8 cellular contexts compared by ENCODE assay signal in the genomic region with DNA sequence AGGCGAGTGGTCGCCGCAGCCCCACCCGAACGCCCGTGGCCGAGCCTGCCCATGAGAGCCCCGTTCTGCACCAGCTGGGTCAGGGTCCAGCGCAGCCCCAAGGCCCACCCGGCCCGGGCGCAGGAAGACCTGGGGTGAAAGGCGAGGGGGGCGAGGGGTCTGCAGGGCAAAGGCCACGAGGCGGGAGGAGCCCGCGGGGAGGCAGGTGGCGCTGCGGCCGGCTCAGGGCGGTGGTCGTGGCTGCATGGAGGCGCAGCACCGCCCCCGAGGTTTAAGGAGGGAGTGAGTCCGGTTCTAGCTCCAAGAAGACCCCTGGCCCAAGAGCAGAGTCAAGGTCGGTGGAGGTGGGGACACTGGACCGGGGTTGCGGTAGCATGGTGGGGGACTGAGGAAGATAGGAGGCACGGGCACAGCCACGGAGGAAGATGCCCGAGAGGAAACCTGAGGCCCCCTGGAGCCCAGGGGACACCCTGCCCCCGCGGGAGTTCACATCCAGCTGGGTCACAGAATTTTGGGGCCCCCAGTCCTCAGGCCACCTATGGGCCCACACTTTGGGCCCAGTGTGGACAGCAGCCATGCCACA. TPM values are rescaled to one million over a fixed set of nuclear protein-coding genes. Genes with fewer than 3 reads are reported as not detected.
DNase-seq lines count a peak whose midpoint lies in the region; ATAC-seq and TF ChIP-seq lines count a peak whose summit lies in the region.

No MANE protein-coding gene starts in this region.

- H3K4me3 ChIP-seq in gastroesophageal sphincter (peak overlapping the region; percentile 25 to 74), skeletal muscle satellite cell (ENCODE audit: low read length) (peak overlapping the region; percentile 93)

- peak overlapping the region in 3 of 4 donors; percentile 82 to 83 (median 82) for H3K27ac ChIP-seq in gastroesophageal sphincter

- peaks cover 6 to 23% (median 21%) of the 10 kb centered on the region in 3 donors for H3K4me1 Mint-ChIP-seq in T-cell

- peak; percentile 7 for ATAC-seq in GM18909 (IDR thresholded peaks at IDR 0.05; ENCODE audit: poor library complexity, unreplicated experiment)
- peak; percentile 15 to 29 (median 26) for ATAC-seq in T-cell (replicated peaks in 1 of 4)
- ATAC-seq in gastroesophageal sphincter = no peak
- ATAC-seq in HG03108 (IDR thresholded peaks at IDR 0.05; ENCODE audit: unreplicated experiment) = no peak
- no peak for ATAC-seq in HG03565 (IDR thresholded peaks at IDR 0.05; ENCODE audit: unreplicated experiment)

- no peaks in the 10 kb centered on the region for H3K9me3 Mint-ChIP-seq in T-cell

- peak overlapping the region; percentile 95 for H3K9ac ChIP-seq in skeletal muscle satellite cell (ENCODE audit: low read depth, low read length)

- TF ChIP-seq EP300 in gastroesophageal sphincter (IDR thresholded peaks at IDR 0.05) = no peak

- TF ChIP-seq POLR2A in gastroesophageal sphincter (IDR thresholded peaks at IDR 0.05) = no peak

- peak overlapping the region; percentile 100 for H3K4me2 ChIP-seq in skeletal muscle satellite cell (ENCODE audit: low read length)

- TF ChIP-seq CTCF in gastroesophageal sphincter (IDR thresholded peaks at IDR 0.05) = no peak

- H3K9me3 ChIP-seq in gastroesophageal sphincter = no peaks in the 10 kb centered on the region
- no peaks in the 10 kb centered on the region for H3K9me3 ChIP-seq in skeletal muscle satellite cell (replicated peaks; ENCODE audit: low read length)

- no peaks in the 10 kb centered on the region for H3K27me3 Mint-ChIP-seq in T-cell

- POLR2A ChIA-PET in T-cell (lab: Charles Lee) = no interaction called here

- 0% methylated on average over 1 of the region's 35 CpGs; no CpG with 5 or more reads in 1 of the 2 donors for WGBS in gastroesophageal sphincter (ENCODE audit: low coverage in 1 of 2), 2 donors

- H3K4me3 Mint-ChIP-seq in T-cell = peak overlapping the region; percentile 47 to 71 (median 55)

- H3K27ac Mint-ChIP-seq in T-cell = peak overlapping the region; percentile 31 to 74

- H3K27me3 ChIP-seq in gastroesophageal sphincter (no peaks in the 10 kb centered on the region), skeletal muscle satellite cell (ENCODE audit: control insufficient read depth, insufficient read depth, low read length) (no peaks in the 10 kb centered on the region)

- H3K36me3 Mint-ChIP-seq in T-cell = peaks cover 7% of the 10 kb centered on the region

- DNase-seq in T-cell = no peak
- DNase-seq in activated gamma-delta T cell treated with Interleukin-2 at 50 U/mL for 16 hours = no peak
- no peak for DNase-seq in EL

- H3K36me3 ChIP-seq in gastroesophageal sphincter (peaks cover 0 to 24% of the 10 kb centered on the region in 2 donors), skeletal muscle satellite cell (ENCODE audit: insufficient read depth, low read length) (peaks cover 27% of the 10 kb centered on the region)

- CTCF ChIA-PET in T-cell (lab: Charles Lee) = interaction anchor here in 1 of 2 donors (1.1 to 1.5 kb wide), 4 partner anchors 69 to 369 kb away, joined by 3 read pairs; partner anchors contain the start of gene SCO2

- H3K4me1 ChIP-seq in gastroesophageal sphincter (peaks cover 0 to 56% (median 23%) of the 10 kb centered on the region in 3 donors), skeletal muscle satellite cell (ENCODE audit: control insufficient read depth, insufficient read depth, low read length) (peaks cover 23% of the 10 kb centered on the region)

RNA-seq across cellular contexts. Expression of gene HDAC10, which starts 0.5 kb away (rescaled TPM):
- total RNA-seq in T-cell = 100 to 1,000 TPM; 101 to 152 (median 128) TPM
- 10 to 100 TPM in 3 of 4 donors, 1 to 10 TPM in 1; 9.4 to 24.7 (median 12.5) TPM for total RNA-seq in gastroesophageal sphincter
- total RNA-seq in skeletal muscle satellite cell (2012; rRNA removed) = 15.3 and 19.8 TPM in 2 replicates

RNA-seq across cellular contexts. Expression of gene TUBGCP6, which starts 6.7 kb away (rescaled TPM):
- total RNA-seq in T-cell = 100 to 1,000 TPM; 129 to 144 (median 132) TPM
- 10 to 100 TPM; 26.1 to 48.3 (median 37.4) TPM for total RNA-seq in gastroesophageal sphincter
- 21.0 and 21.3 TPM in 2 replicates for total RNA-seq in skeletal muscle satellite cell (2012; rRNA removed)

RNA-seq across cellular contexts. Expression of gene MAPK12, which starts 9.9 kb away (rescaled TPM):
- 1 to 10 TPM; 1.7 to 3.1 (median 2.9) TPM for total RNA-seq in T-cell
- 10 to 100 TPM; 10.1 to 18.4 (median 14.0) TPM for total RNA-seq in gastroesophageal sphincter
- 36.5 and 52.4 TPM in 2 replicates for total RNA-seq in skeletal muscle satellite cell (2012; rRNA removed)

RNA-seq across cellular contexts. Expression of gene MAPK11, which starts 18.6 kb away (rescaled TPM):
- total RNA-seq in T-cell = 1 to 10 TPM; 3.5 to 8.9 (median 5.6) TPM
- total RNA-seq in gastroesophageal sphincter = 10 to 100 TPM in 2 of 4 donors, 1 to 10 TPM in 2; 6.8 to 11.5 (median 10.4) TPM
- total RNA-seq in skeletal muscle satellite cell (2012; rRNA removed) = 3.1 and 3.8 TPM in 2 replicates

RNA-seq across cellular contexts. Expression of gene SELENOO, which starts 50.8 kb away (rescaled TPM):
- 10 to 100 TPM; 28.9 to 51.0 (median 46.1) TPM for total RNA-seq in T-cell
- 10 to 100 TPM; 19.9 to 42.6 (median 27.3) TPM for total RNA-seq in gastroesophageal sphincter
- 10.1 and 17.5 TPM in 2 replicates for total RNA-seq in skeletal muscle satellite cell (2012; rRNA removed)

Comparison
In these comparisons a context has a peak if more than half of its experiments do, and no peak if none do; other contexts are left out.
1. ATAC-seq: peak in GM18909 (single experiment) and T-cell (4 of 4); none in gastroesophageal sphincter (single experiment), HG03108 (single experiment) and HG03565 (single experiment).